13 cellular contexts compared by ENCODE assay signal in genomic region chr4:95544433-95545103, GRCh38. TPM values are rescaled to one million over a fixed set of nuclear protein-coding genes. Genes with fewer than 3 reads are reported as not detected.
DNase-seq lines count a peak whose midpoint lies in the region; ATAC-seq and TF ChIP-seq lines count a peak whose summit lies in the region.
"Had no signal": no experiment of that assay in that cellular context is flagged by ENCODE, and none has a peak within 500 bp of the region (broad histone marks: within the 10 kb centered on the region; RNA-seq: fewer than 3 reads in every experiment).

No MANE protein-coding gene starts in this region.

- DNase-seq in A172 (ENCODE audit: low spot score), result peak; percentile 48
- peak; percentile 23 for DNase-seq in NCI-H2227 (lab: John Stamatoyannopoulos, UW; ENCODE audit: unreplicated experiment)
- peak; percentile 18 for DNase-seq in choroid plexus epithelial cell (ENCODE audit: low read depth)
- DNase-seq in activated T-helper 2 cell treated with anti-CD3 and anti-CD28 coated beads, Interferon-gamma antibody, Interleukin-2, Interleukin-4, amounts not matched to agents 10 μg/mL and 5 μg/mL and 100 μg/mL, durations not matched to agents 14 hours and 24 hours and 36 hours (ENCODE audit: low spot score), result no peak
- DNase-seq in nephron progenitor cell, result no peak
- DNase-seq in OCI-LY7 (ENCODE audit: low spot score), result no peak
- DNase-seq: erythroblast; NCI-H1694; ovary; stimulated activated CD4-positive, alpha-beta T cell treated with anti-CD3 and anti-CD28 coated beads, Interleukin-4, amount 100 ng/mL, for 24 hours had no signal

- TF ChIP-seq CTCF in choroid plexus epithelial cell (conservative IDR thresholded peaks at IDR 0.05; ENCODE audit: low read depth, low read length) (peak; percentile 42), nephron (IDR thresholded peaks at IDR 0.05; ENCODE audit: unreplicated experiment in 3 of 3) (peak; percentile 35 to 41 (median 40)), nephron progenitor cell (IDR thresholded peaks at IDR 0.05) (no peak), OCI-LY7 (conservative IDR thresholded peaks at IDR 0.05; ENCODE audit: low read length) (no peak)

- no peak overlapping the region for H3K27ac ChIP-seq in OCI-LY7 (ENCODE audit: low read depth, low read length, poor library complexity, severe bottlenecking)
- H3K27ac ChIP-seq: ovary had no signal

- no peaks in the 10 kb centered on the region for H3K36me3 ChIP-seq in OCI-LY7 (ENCODE audit: insufficient read depth, low read length)
- H3K36me3 ChIP-seq: ovary had no signal

- no peak for ATAC-seq in GM19395 (IDR thresholded peaks at IDR 0.05; ENCODE audit: unreplicated experiment)

- H3K9me2 ChIP-seq in OCI-LY7 (ENCODE audit: insufficient read depth, low read length), result no peaks in the 10 kb centered on the region

- H3K36me3 Mint-ChIP-seq in nephron (ENCODE audit: low read depth) (peaks cover 4% of the 10 kb centered on the region), nephron progenitor cell (ENCODE audit: low read depth) (no peaks in the 10 kb centered on the region)
- no peaks in the 10 kb centered on the region for H3K36me3 Mint-ChIP-seq in activated T-helper 2 cell treated with anti-CD3 and anti-CD28 coated beads, Interferon-gamma antibody, Interleukin-2, Interleukin-4, amounts not matched to agents 10 μg/mL and 5 μg/mL and 100 μg/mL, durations not matched to agents 14 hours and 24 hours and 36 hours (ENCODE audit: low read depth)

- POLR2A ChIA-PET in OCI-LY7 (lab: Charles Lee), result interaction anchor here (0.8 kb wide), 1 partner anchor 118 kb away, joined by 3 read pairs; no protein-coding TSS in a partner anchor

- H3K27me3 Mint-ChIP-seq in nephron (ENCODE audit: low read depth), result peaks cover 26% of the 10 kb centered on the region
- peaks cover 58% of the 10 kb centered on the region for H3K27me3 Mint-ChIP-seq in activated T-helper 2 cell treated with anti-CD3 and anti-CD28 coated beads, Interferon-gamma antibody, Interleukin-2, Interleukin-4, amounts not matched to agents 10 μg/mL and 5 μg/mL and 100 μg/mL, durations not matched to agents 14 hours and 24 hours and 36 hours (ENCODE audit: low read depth)
- H3K27me3 Mint-ChIP-seq in nephron progenitor cell (ENCODE audit: low read depth, poor library complexity), result peaks cover 6% of the 10 kb centered on the region

- H3K4me1 ChIP-seq in OCI-LY7 (ENCODE audit: insufficient read depth, low read length, poor library complexity, severe bottlenecking), result no peaks in the 10 kb centered on the region

- H3K9me3 Mint-ChIP-seq in nephron (peaks cover 2% of the 10 kb centered on the region), nephron progenitor cell (no peaks in the 10 kb centered on the region)
- no peaks in the 10 kb centered on the region for H3K9me3 Mint-ChIP-seq in activated T-helper 2 cell treated with anti-CD3 and anti-CD28 coated beads, Interferon-gamma antibody, Interleukin-2, Interleukin-4, amounts not matched to agents 10 μg/mL and 5 μg/mL and 100 μg/mL, durations not matched to agents 14 hours and 24 hours and 36 hours

- CTCF ChIA-PET in OCI-LY7 (lab: Charles Lee; ENCODE audit: unreplicated experiment), result no interaction called here

- H3K4me1 Mint-ChIP-seq in nephron (peaks cover 14% of the 10 kb centered on the region), nephron progenitor cell (peaks cover 52% of the 10 kb centered on the region)
- peaks cover 13% of the 10 kb centered on the region for H3K4me1 Mint-ChIP-seq in activated T-helper 2 cell treated with anti-CD3 and anti-CD28 coated beads, Interferon-gamma antibody, Interleukin-2, Interleukin-4, amounts not matched to agents 10 μg/mL and 5 μg/mL and 100 μg/mL, durations not matched to agents 14 hours and 24 hours and 36 hours (ENCODE audit: low read depth)

- no peaks in the 10 kb centered on the region for H3K79me2 ChIP-seq in OCI-LY7 (ENCODE audit: insufficient read depth, low read depth, low read length)

- no peak overlapping the region for H2AFZ ChIP-seq in OCI-LY7 (ENCODE audit: low read length)

- no TSS peak for BruUV-seq in OCI-LY7 (replicated peaks; lab: Mats Ljungman, UMichigan)

- no peaks in the 10 kb centered on the region for H3K9me3 ChIP-seq in OCI-LY7 (ENCODE audit: low read length)
- H3K9me3 ChIP-seq: ovary had no signal

- no peak overlapping the region for H3K4me3 ChIP-seq in choroid plexus epithelial cell (ENCODE audit: low read depth, low read length)
- H3K4me3 ChIP-seq in OCI-LY7 (ENCODE audit: low read depth, low read length, poor library complexity, severe bottlenecking), result no peak overlapping the region
- H3K4me3 ChIP-seq: ovary had no signal

- H3K27ac Mint-ChIP-seq in nephron, result peak overlapping the region; percentile 12 to 86 (median 30)
- H3K27ac Mint-ChIP-seq in activated T-helper 2 cell treated with anti-CD3 and anti-CD28 coated beads, Interferon-gamma antibody, Interleukin-2, Interleukin-4, amounts not matched to agents 10 μg/mL and 5 μg/mL and 100 μg/mL, durations not matched to agents 14 hours and 24 hours and 36 hours, result no peak overlapping the region
- H3K27ac Mint-ChIP-seq in nephron progenitor cell, result no peak overlapping the region
- H3K27ac Mint-ChIP-seq: B cell had no signal

- intact Hi-C loops in activated T-helper 2 cell treated with anti-CD3 and anti-CD28 coated beads, Interferon-gamma antibody, Interleukin-2, Interleukin-4, amounts not matched to agents 10 μg/mL and 5 μg/mL and 100 μg/mL, durations not matched to agents 14 hours and 24 hours and 36 hours (cut with micrococcal nuclease), result no loop called here
- intact Hi-C loops in OCI-LY7 (cut with micrococcal nuclease; ENCODE audit: unreplicated experiment), result no loop called here

- no peaks in the 10 kb centered on the region for H4K20me1 ChIP-seq in OCI-LY7 (ENCODE audit: insufficient read depth, low read length)

- H3K4me3 Mint-ChIP-seq in nephron (peak overlapping the region; percentile 31 to 89 (median 43)), nephron progenitor cell (no peak overlapping the region)
- no peak overlapping the region for H3K4me3 Mint-ChIP-seq in activated T-helper 2 cell treated with anti-CD3 and anti-CD28 coated beads, Interferon-gamma antibody, Interleukin-2, Interleukin-4, amounts not matched to agents 10 μg/mL and 5 μg/mL and 100 μg/mL, durations not matched to agents 14 hours and 24 hours and 36 hours (ENCODE audit: low read depth)
- H3K4me3 Mint-ChIP-seq: B cell had no signal

- no peak overlapping the region for H3K4me2 ChIP-seq in OCI-LY7 (ENCODE audit: low read length)

RNA-seq across cellular contexts. Expression of gene UNC5C, which starts 4.2 kb away (rescaled TPM):
- total RNA-seq in A172 (2014; rRNA removed; shearing (Covaris generic)), result 17.4 and 20.0 TPM in 2 replicates
- 0.11 and 0.14 TPM in 2 replicates for total RNA-seq in activated T-helper 2 cell treated with anti-CD3 and anti-CD28 coated beads, Interferon-gamma antibody, Interleukin-2, Interleukin-4, amounts not matched to agents 10 μg/mL and 5 μg/mL and 100 μg/mL, durations not matched to agents 14 hours and 24 hours and 36 hours
- not detected in 2 replicates for total RNA-seq in OCI-LY7 (2014; rRNA removed; shearing (Covaris generic))
- total RNA-seq in OCI-LY7 (2022), result not detected in 2 replicates
- total RNA-seq: B cell had no signal

Comparison
In these comparisons a context has a peak if more than half of its experiments do, and no peak if none do; other contexts are left out.
1. DNase-seq: peak in A172 (single experiment), NCI-H2227 (single experiment) and choroid plexus epithelial cell (single experiment); none in activated T-helper 2 cell treated with anti-CD3 and anti-CD28 coated beads, Interferon-gamma antibody, Interleukin-2, Interleukin-4, amounts not matched to agents 10 μg/mL and 5 μg/mL and 100 μg/mL, durations not matched to agents 14 hours and 24 hours and 36 hours (single experiment), nephron progenitor cell (single experiment) and OCI-LY7 (single experiment).
2. CTCF ChIP-seq: peak in choroid plexus epithelial cell (single experiment) and nephron (3 of 3); none in nephron progenitor cell (single experiment) and OCI-LY7 (single experiment).
3. H3K27ac Mint-ChIP-seq: peak in nephron (3 of 3); none in activated T-helper 2 cell treated with anti-CD3 and anti-CD28 coated beads, Interferon-gamma antibody, Interleukin-2, Interleukin-4, amounts not matched to agents 10 μg/mL and 5 μg/mL and 100 μg/mL, durations not matched to agents 14 hours and 24 hours and 36 hours (single experiment) and nephron progenitor cell (single experiment).
4. H3K4me3 Mint-ChIP-seq: peak in nephron (3 of 3); none in activated T-helper 2 cell treated with anti-CD3 and anti-CD28 coated beads, Interferon-gamma antibody, Interleukin-2, Interleukin-4, amounts not matched to agents 10 μg/mL and 5 μg/mL and 100 μg/mL, durations not matched to agents 14 hours and 24 hours and 36 hours (single experiment) and nephron progenitor cell (single experiment).
5. RNA of gene UNC5C, which starts 4.2 kb away (total RNA-seq): 17.4 to 20.0 TPM in A172; 0.11 to 0.14 TPM in activated T-helper 2 cell treated with anti-CD3 and anti-CD28 coated beads, Interferon-gamma antibody, Interleukin-2, Interleukin-4, amounts not matched to agents 10 μg/mL and 5 μg/mL and 100 μg/mL, durations not matched to agents 14 hours and 24 hours and 36 hours and not detected in OCI-LY7; every median in the first group is over 10 times any median in the second.